ENCODE assay signal across 11 cellular contexts in the genomic region with DNA sequence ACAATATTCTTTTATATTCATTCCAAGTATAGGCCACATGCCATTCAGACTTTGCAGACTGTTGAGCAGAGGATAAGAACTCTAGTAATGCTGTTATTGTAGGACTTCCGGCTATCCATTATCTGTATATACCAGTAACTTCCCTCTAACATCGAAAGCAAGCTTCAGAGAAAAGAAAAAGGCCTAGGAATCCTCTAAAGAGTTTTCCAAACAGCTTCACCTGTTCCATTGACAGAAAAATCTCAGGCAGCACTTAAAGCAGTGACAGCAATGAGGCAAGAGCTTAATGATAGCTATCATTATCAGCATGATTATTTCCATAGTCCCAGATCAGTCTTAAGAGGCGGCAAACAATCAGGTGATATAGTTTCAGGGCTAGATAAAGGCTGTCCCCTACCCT. TPM values are rescaled to one million over a fixed set of nuclear protein-coding genes. Genes with fewer than 3 reads are reported as not detected.
DNase-seq lines count a peak whose midpoint lies in the region; ATAC-seq and TF ChIP-seq lines count a peak whose summit lies in the region.
"Had no signal": no experiment of that assay in that cellular context is flagged by ENCODE, and none has a peak within 500 bp of the region (broad histone marks: within the 10 kb centered on the region; RNA-seq: fewer than 3 reads in every experiment).

No MANE protein-coding gene starts in this region.

- POLR2A ChIA-PET in activated CD4-positive, alpha-beta memory T cell treated with anti-CD3 and anti-CD28 coated beads for 36 hours (lab: Charles Lee), result no interaction called here

- no peak for DNase-seq in activated naive CD4-positive, alpha-beta T cell (lab: John Stamatoyannopoulos, UW)
- DNase-seq in activated CD4-positive, alpha-beta memory T cell treated with anti-CD3 and anti-CD28 coated beads for 36 hours, result no peak
- no peak for DNase-seq in lower lobe of right lung
- DNase-seq in transverse colon, result no peak
- DNase-seq in EL, result no peak
- DNase-seq: activated CD4-positive, alpha-beta T cell treated with anti-CD3 and anti-CD28 coated beads for 1 hour; left colon; NCI-H526 treated with DMSO at 0.1 percent for 48 hours had no signal

- no peak for ATAC-seq in lower lobe of right lung
- no peak for ATAC-seq in HG02759 (IDR thresholded peaks at IDR 0.05; ENCODE audit: unreplicated experiment)
- no peak for ATAC-seq in HG02678 (IDR thresholded peaks at IDR 0.05; ENCODE audit: unreplicated experiment)
- ATAC-seq: left colon had no signal

- H3K27me3 Mint-ChIP-seq in activated naive CD4-positive, alpha-beta T cell treated with anti-CD3 and anti-CD28 coated beads, Interleukin-2, amount 50 U/mL, for 24 hours, result peaks cover 4% of the 10 kb centered on the region
- peaks cover 19% of the 10 kb centered on the region for H3K27me3 Mint-ChIP-seq in activated CD4-positive, alpha-beta memory T cell treated with anti-CD3 and anti-CD28 coated beads for 36 hours

- H3K4me1 ChIP-seq in lower lobe of right lung (peaks cover 27% of the 10 kb centered on the region), transverse colon (peaks cover 0 to 23% (median 8%) of the 10 kb centered on the region in 4 donors)

- H3K9me3 ChIP-seq in lower lobe of right lung, result no peaks in the 10 kb centered on the region
- no peaks in the 10 kb centered on the region for H3K9me3 ChIP-seq in transverse colon

- H3K4me1 Mint-ChIP-seq in activated naive CD4-positive, alpha-beta T cell treated with anti-CD3 and anti-CD28 coated beads, Interleukin-2, amount 50 U/mL, for 24 hours, result peaks cover 33% of the 10 kb centered on the region
- peaks cover 18% of the 10 kb centered on the region for H3K4me1 Mint-ChIP-seq in activated CD4-positive, alpha-beta memory T cell treated with anti-CD3 and anti-CD28 coated beads for 36 hours (ENCODE audit: low read depth)

- H3K27ac Mint-ChIP-seq in activated naive CD4-positive, alpha-beta T cell treated with anti-CD3 and anti-CD28 coated beads, Interleukin-2, amount 50 U/mL, for 24 hours, result no peak overlapping the region
- H3K27ac Mint-ChIP-seq in activated CD4-positive, alpha-beta memory T cell treated with anti-CD3 and anti-CD28 coated beads for 36 hours, result no peak overlapping the region

- peak overlapping the region; percentile 59 for H3K4me3 Mint-ChIP-seq in activated naive CD4-positive, alpha-beta T cell treated with anti-CD3 and anti-CD28 coated beads, Interleukin-2, amount 50 U/mL, for 24 hours
- peak overlapping the region; percentile 82 for H3K4me3 Mint-ChIP-seq in activated CD4-positive, alpha-beta memory T cell treated with anti-CD3 and anti-CD28 coated beads for 36 hours

- H3K27ac ChIP-seq in lower lobe of right lung (peak overlapping the region; percentile 91), transverse colon (peak overlapping the region; percentile 83 to 95 (median 90))

- H3K36me3 ChIP-seq in lower lobe of right lung (no peaks in the 10 kb centered on the region), transverse colon (no peaks in the 10 kb centered on the region)

- CTCF ChIA-PET in activated CD4-positive, alpha-beta memory T cell treated with anti-CD3 and anti-CD28 coated beads for 36 hours (lab: Charles Lee), result no interaction called here

- TF ChIP-seq POLR2A in transverse colon (IDR thresholded peaks at IDR 0.05), result no peak

- H3K4me3 ChIP-seq in lower lobe of right lung (peak overlapping the region; percentile 79), transverse colon (peak overlapping the region in 1 of 4 donors; percentile 64)

- no peak for TF ChIP-seq EP300 in transverse colon (IDR thresholded peaks at IDR 0.05; ENCODE audit: low read depth)

- 52 to 60% methylated on average over 2 to 3 of the region's 3 CpGs for WGBS in transverse colon (ENCODE audit: low coverage in 1 of 2), 2 donors

- no peaks in the 10 kb centered on the region for H3K36me3 Mint-ChIP-seq in activated naive CD4-positive, alpha-beta T cell treated with anti-CD3 and anti-CD28 coated beads, Interleukin-2, amount 50 U/mL, for 24 hours
- peaks cover 3% of the 10 kb centered on the region for H3K36me3 Mint-ChIP-seq in activated CD4-positive, alpha-beta memory T cell treated with anti-CD3 and anti-CD28 coated beads for 36 hours

- H3K27me3 ChIP-seq in lower lobe of right lung (ENCODE audit: low read depth), result no peaks in the 10 kb centered on the region
- no peaks in the 10 kb centered on the region for H3K27me3 ChIP-seq in transverse colon

- in situ Hi-C loops in transverse colon (cut with MboI; ENCODE audit: low pct_ligation_motif_present in 1 of 4, low pct_unique_long_range_greater_than_20kb in 1 of 4, low sequenced_read_pairs in 3 of 4), result loop anchor here in 3 of 4 donors (10.0 to 25.0 kb wide), 6 partner anchors 216 to 591 kb away; partner anchors contain the start of gene ALG10B (in 1 of the 3)

- H3K9me3 Mint-ChIP-seq in activated naive CD4-positive, alpha-beta T cell treated with anti-CD3 and anti-CD28 coated beads, Interleukin-2, amount 50 U/mL, for 24 hours, result no peaks in the 10 kb centered on the region
- no peaks in the 10 kb centered on the region for H3K9me3 Mint-ChIP-seq in activated CD4-positive, alpha-beta memory T cell treated with anti-CD3 and anti-CD28 coated beads for 36 hours

- intact Hi-C loops in activated CD4-positive, alpha-beta memory T cell treated with anti-CD3 and anti-CD28 coated beads for 36 hours (cut with micrococcal nuclease), result loop anchor here (10.0 kb wide), 3 partner anchors 371 to 1201 kb away; partner anchors contain the start of gene SLC2A13
- intact Hi-C loops in lower lobe of right lung (cut with DNase I), result no loop called here
- intact Hi-C loops in transverse colon (cut with DNase I; ENCODE audit: low total_unique reads), result no loop called here

- no peak for TF ChIP-seq CTCF in lower lobe of right lung (IDR thresholded peaks at IDR 0.05)
- no peak for TF ChIP-seq CTCF in transverse colon (IDR thresholded peaks at IDR 0.05)

RNA-seq across cellular contexts. Expression of gene CPNE8, which starts 1.8 kb away (rescaled TPM):
- total RNA-seq in activated CD4-positive, alpha-beta memory T cell treated with anti-CD3 and anti-CD28 coated beads for 36 hours, result 1 to 10 TPM; 4.4 to 4.6 TPM
- total RNA-seq in lower lobe of right lung, result 33.0 TPM
- total RNA-seq in transverse colon, result 10 to 100 TPM in 3 of 4 donors, 1 to 10 TPM in 1; 5.4 to 33.3 (median 24.8) TPM
